ENCODE assay signal across 28 cellular contexts in genomic region chr1:17671314-17671705, GRCh38.
DNase-seq lines count a peak whose midpoint lies in the region; ATAC-seq, FAIRE-seq and TF ChIP-seq lines count a peak whose summit lies in the region.
"Had no signal": no experiment of that assay in that cellular context is flagged by ENCODE, and none has a peak within 500 bp of the region (broad histone marks: within the 10 kb centered on the region; RNA-seq: fewer than 3 reads in every experiment).

No MANE protein-coding gene starts in this region.

- H3K36me3 ChIP-seq in SK-N-SH (replicated peaks in 1 of 2; ENCODE audit: control insufficient read depth in 1 of 2, insufficient read depth in 2 of 2, low read length in 1 of 2) (peaks cover 0 to 3% of the 10 kb centered on the region in 2 experiments), K562 (ENCODE audit: control insufficient read depth, insufficient read depth, low read length) (no peaks in the 10 kb centered on the region), tibial artery (peaks cover 32 to 81% (median 40%) of the 10 kb centered on the region in 3 donors)

- H3K9me3 Mint-ChIP-seq in progenitor cell of endocrine pancreas (ENCODE audit: low read depth) = no peaks in the 10 kb centered on the region
- H3K9me3 Mint-ChIP-seq: activated naive CD4-positive, alpha-beta T cell treated with anti-CD3 and anti-CD28 coated beads for 36 hours; nephron progenitor cell; stimulated activated naive CD8-positive, alpha-beta T cell treated with anti-CD3 and anti-CD28 coated beads, Interleukin-15, Interleukin-2, amounts not matched to agents 100 ng/mL and 50 ng/mL, for 24 hours had no signal

- TF ChIP-seq CTCF in SK-N-SH (IDR thresholded peaks at IDR 0.05) (no peak), K562 (IDR thresholded peaks at IDR 0.05 in 2 of 3, conservative IDR thresholded peaks at IDR 0.05 in 1 of 3; ENCODE audit: insufficient read depth in 2 of 3, low read depth in 1 of 3, low read length in 3 of 3) (no peak), tibial artery (IDR thresholded peaks at IDR 0.05) (no peak), progenitor cell of endocrine pancreas (IDR thresholded peaks at IDR 0.05; ENCODE audit: unreplicated experiment) (no peak)

- in situ Hi-C loops in K562 (cut with MboI) = loop anchor here (10.0 kb wide), 1 partner anchor 553 kb away; no protein-coding TSS in a partner anchor

- CTCF ChIA-PET in SK-N-SH (lab: Yijun Ruan, JAX) = interaction anchor here (0.8 to 6.3 kb wide), 5 partner anchors 9 to 73 kb away, joined by 3 to 52 read pairs (median 4); no protein-coding TSS in a partner anchor
- CTCF ChIA-PET in K562 (lab: Yijun Ruan, JAX; ENCODE audit: low intra/inter-chr PET ratio) = no interaction called here

- H2AFZ ChIP-seq in SK-N-SH (ENCODE audit: low read depth) = no peak overlapping the region
- H2AFZ ChIP-seq in K562 (ENCODE audit: low read depth, low read length) = no peak overlapping the region

- no peaks in the 10 kb centered on the region for H3K27me3 Mint-ChIP-seq in progenitor cell of endocrine pancreas
- H3K27me3 Mint-ChIP-seq: activated CD4-positive, alpha-beta T cell treated with anti-CD3 and anti-CD28 coated beads, Interleukin-2, amount 10 ng/mL, durations not matched to agents 7 days and 5 days; activated CD8-positive, alpha-beta memory T cell treated with anti-CD3 and anti-CD28 coated beads, Interleukin-2, amount 10 ng/mL, durations not matched to agents 7 days and 5 days; stimulated activated naive CD8-positive, alpha-beta T cell treated with anti-CD3 and anti-CD28 coated beads, Interleukin-15, Interleukin-2, amounts not matched to agents 100 ng/mL and 50 ng/mL, for 24 hours had no signal

- no peak overlapping the region for H3K9ac ChIP-seq in SK-N-SH
- H3K9ac ChIP-seq in K562 (ENCODE audit: insufficient read depth in 1 of 2, low read depth in 2 of 2, low read length in 2 of 2) = no peak overlapping the region

- H4K20me1 ChIP-seq in SK-N-SH (ENCODE audit: insufficient read depth) = peaks cover 18% of the 10 kb centered on the region
- peaks cover 26% of the 10 kb centered on the region for H4K20me1 ChIP-seq in K562 (replicated peaks; ENCODE audit: control insufficient read depth, insufficient read depth, low read length)

- peak overlapping the region in 1 of 2 experiments; percentile 95; a peak in 2 of 4 replicates for H3K27ac ChIP-seq in SK-N-SH (ENCODE audit: low read depth in 2 of 2, low read length in 1 of 2)
- no peak overlapping the region for H3K27ac ChIP-seq in K562 (ENCODE audit: extremely low read depth, low read depth, low read length)
- peak overlapping the region; percentile 45 to 62 for H3K27ac ChIP-seq in tibial artery
- H3K27ac ChIP-seq: C4-2B, esophagus squamous epithelium, HL-60, VCaP had no signal

- H3K27ac Mint-ChIP-seq in progenitor cell of endocrine pancreas = no peak overlapping the region
- H3K27ac Mint-ChIP-seq: activated CD4-positive, alpha-beta T cell treated with anti-CD3 and anti-CD28 coated beads, Interleukin-2, amount 10 ng/mL, durations not matched to agents 7 days and 5 days; activated CD8-positive, alpha-beta memory T cell treated with anti-CD3 and anti-CD28 coated beads, Interleukin-2, amount 10 ng/mL, durations not matched to agents 7 days and 5 days; activated naive CD4-positive, alpha-beta T cell treated with anti-CD3 and anti-CD28 coated beads for 36 hours; activated T-cell treated with anti-CD3 and anti-CD28 coated beads, Interleukin-2, amount 50 U/mL, for 72 hours; nephron progenitor cell; stimulated activated naive CD8-positive, alpha-beta T cell treated with anti-CD3 and anti-CD28 coated beads, Interleukin-15, Interleukin-2, amounts not matched to agents 100 ng/mL and 50 ng/mL, for 24 hours had no signal

- no peak overlapping the region for H3K4me2 ChIP-seq in SK-N-SH
- no peak overlapping the region for H3K4me2 ChIP-seq in K562 (ENCODE audit: insufficient read depth, low read length)

- no peaks in the 10 kb centered on the region for H3K9me2 ChIP-seq in SK-N-SH

- 71% methylated on average over 3 of the region's 5 CpGs for WGBS in SK-N-SH (ENCODE audit: low lambda C conversion rate)
- WGBS in K562 (ENCODE audit: insufficient coverage, low coverage, missing lambda C conversion rate) = 0% methylated on average over 5 of the region's 5 CpGs

- POLR2A ChIA-PET in SK-N-SH (lab: Yijun Ruan, JAX) (interaction anchor here (1.9 kb wide), 1 partner anchor 11 kb away, joined by 7 read pairs; no protein-coding TSS in a partner anchor), K562 (lab: Yijun Ruan, JAX) (interaction anchor here (0.6 to 0.7 kb wide), 2 partner anchors 48 to 505 kb away, joined by 3 read pairs; no protein-coding TSS in a partner anchor)

- no peak overlapping the region for H3K4me3 Mint-ChIP-seq in progenitor cell of endocrine pancreas (ENCODE audit: low read depth)
- H3K4me3 Mint-ChIP-seq: activated CD4-positive, alpha-beta T cell treated with anti-CD3 and anti-CD28 coated beads, Interleukin-2, amount 10 ng/mL, durations not matched to agents 7 days and 5 days; activated CD8-positive, alpha-beta memory T cell treated with anti-CD3 and anti-CD28 coated beads, Interleukin-2, amount 10 ng/mL, durations not matched to agents 7 days and 5 days; activated naive CD4-positive, alpha-beta T cell treated with anti-CD3 and anti-CD28 coated beads for 36 hours; activated T-cell treated with anti-CD3 and anti-CD28 coated beads, Interleukin-2, amount 50 U/mL, for 72 hours; nephron progenitor cell; stimulated activated naive CD8-positive, alpha-beta T cell treated with anti-CD3 and anti-CD28 coated beads, Interleukin-15, Interleukin-2, amounts not matched to agents 100 ng/mL and 50 ng/mL, for 24 hours had no signal

- H3K4me1 ChIP-seq in SK-N-SH (ENCODE audit: control insufficient read depth in 1 of 2, insufficient read depth in 2 of 2, low read depth in 1 of 2, low read length in 1 of 2) = peaks cover 0 to 59% of the 10 kb centered on the region in 2 experiments; a peak in 2 of 4 replicates
- H3K4me1 ChIP-seq in K562 (replicated peaks in 1 of 2; ENCODE audit: control insufficient read depth in 2 of 2, insufficient read depth in 2 of 2, low read length in 2 of 2) = peaks cover 0 to 4% of the 10 kb centered on the region in 2 experiments; a peak in 1 of 5 replicates
- H3K4me1 ChIP-seq in tibial artery = peaks cover 0 to 98% (median 41%) of the 10 kb centered on the region in 4 donors

- H3K4me3 ChIP-seq in SK-N-SH (ENCODE audit: low read depth in 2 of 2, low read length in 1 of 2) (no peak overlapping the region), K562 (no peak overlapping the region), tibial artery (no peak overlapping the region)
- H3K4me3 ChIP-seq: esophagus squamous epithelium, tibial nerve had no signal

- H3K9me1 ChIP-seq in K562 (ENCODE audit: control insufficient read depth, insufficient read depth, low read length) = peaks cover 2% of the 10 kb centered on the region

- intact Hi-C loops in K562 (cut with micrococcal nuclease) (no loop called here), tibial artery (cut with DNase I; ENCODE audit: low total_unique reads) (loop anchor here (2.0 to 5.0 kb wide), 2 partner anchors 59 to 174 kb away; no protein-coding TSS in a partner anchor)

- no peaks in the 10 kb centered on the region for H3K79me2 ChIP-seq in SK-N-SH (ENCODE audit: insufficient read depth)
- H3K79me2 ChIP-seq in K562 (ENCODE audit: control insufficient read depth, insufficient read depth, low read length) = no peaks in the 10 kb centered on the region

- no peaks in the 10 kb centered on the region for H3K9me3 ChIP-seq in SK-N-SH
- no peaks in the 10 kb centered on the region for H3K9me3 ChIP-seq in K562 (replicated peaks; ENCODE audit: control insufficient read depth, insufficient read depth, low read depth, low read length)
- H3K9me3 ChIP-seq in tibial artery = no peaks in the 10 kb centered on the region
- H3K9me3 ChIP-seq: esophagus squamous epithelium, tibial nerve had no signal

- peaks cover 9% of the 10 kb centered on the region for H3F3A ChIP-seq in SK-N-SH (replicated peaks; ENCODE audit: insufficient read depth)

- BruUV-seq in K562 (replicated peaks; lab: Mats Ljungman, UMichigan) = no TSS peak

- no peaks in the 10 kb centered on the region for H3K4me1 Mint-ChIP-seq in progenitor cell of endocrine pancreas (ENCODE audit: low read depth)
- H3K4me1 Mint-ChIP-seq: activated CD4-positive, alpha-beta T cell treated with anti-CD3 and anti-CD28 coated beads, Interleukin-2, amount 10 ng/mL, durations not matched to agents 7 days and 5 days; activated CD8-positive, alpha-beta memory T cell treated with anti-CD3 and anti-CD28 coated beads, Interleukin-2, amount 10 ng/mL, durations not matched to agents 7 days and 5 days had no signal

- peak; percentile 85 for DNase-seq in SK-N-SH
- no peak for DNase-seq in K562 (ENCODE audit: extremely low read depth in 1 of 4, low spot score in 3 of 4)
- DNase-seq in left kidney (ENCODE audit: low read depth, low spot score) = peak; percentile 37
- no peak for DNase-seq in tibial artery
- DNase-seq in progenitor cell of endocrine pancreas (ENCODE audit: low spot score, unreplicated experiment) = no peak
- DNase-seq: ACHN; activated CD4-positive, alpha-beta T cell treated with anti-CD3 and anti-CD28 coated beads, Interleukin-2, amount 10 ng/mL, durations not matched to agents 7 days and 5 days; activated CD8-positive, alpha-beta memory T cell treated with anti-CD3 and anti-CD28 coated beads, Interleukin-2, amount 10 ng/mL, durations not matched to agents 7 days and 5 days; activated naive CD4-positive, alpha-beta T cell treated with anti-CD3 and anti-CD28 coated beads for 36 hours; activated T-cell treated with anti-CD3 and anti-CD28 coated beads, Interleukin-2, amount 50 U/mL, for 72 hours; esophagus squamous epithelium; hippocampal formation; IMR-90; NCI-H2171; OCI-M1; stimulated activated CD4-positive, alpha-beta T cell treated with anti-CD3 and anti-CD28 coated beads, Interleukin-15, amount 100 ng/mL, for 24 hours had no signal

- ATAC-seq in SK-N-SH treated with all-trans-retinoic acid at 6 μM for 48 hours (no peak; the same call in 2 of the 3 replicates), K562 (no peak), HG03159 (IDR thresholded peaks at IDR 0.05; ENCODE audit: unreplicated experiment) (no peak), GM18858 (IDR thresholded peaks at IDR 0.05; ENCODE audit: unreplicated experiment) (no peak)
- ATAC-seq: activated CD8-positive, alpha-beta memory T cell treated with anti-CD3 and anti-CD28 coated beads, Interleukin-2, amount 10 ng/mL, durations not matched to agents 7 days and 5 days; activated T-cell treated with anti-CD3 and anti-CD28 coated beads, Interleukin-2, amount 50 U/mL, for 72 hours had no signal

- H3K27me3 ChIP-seq in SK-N-SH (ENCODE audit: insufficient read depth) (no peaks in the 10 kb centered on the region), K562 (ENCODE audit: control insufficient read depth in 2 of 2, insufficient read depth in 2 of 2, low read length in 2 of 2) (peaks cover 17 to 63% of the 10 kb centered on the region in 2 experiments), tibial artery (no peaks in the 10 kb centered on the region)
- H3K27me3 ChIP-seq: esophagus squamous epithelium, tibial nerve had no signal

- peak in 1 of 2 experiments; percentile 48; a peak in 2 of 4 replicates for TF ChIP-seq EP300 in SK-N-SH (IDR thresholded peaks at IDR 0.05; ENCODE audit: borderline replicate concordance in 1 of 2, low read depth in 1 of 2, low read length in 1 of 2)
- no peak for TF ChIP-seq EP300 in K562 (IDR thresholded peaks at IDR 0.05; ENCODE audit: low read length)

- peaks cover 5% of the 10 kb centered on the region for H3K36me3 Mint-ChIP-seq in progenitor cell of endocrine pancreas (ENCODE audit: insufficient read depth)
- H3K36me3 Mint-ChIP-seq: activated CD8-positive, alpha-beta memory T cell treated with anti-CD3 and anti-CD28 coated beads, Interleukin-2, amount 10 ng/mL, durations not matched to agents 7 days and 5 days had no signal

- FAIRE-seq in K562 (lab: Jason Lieb, UNC) = no peak
- FAIRE-seq: colon, frontal cortex, H54 had no signal

- no peak for TF ChIP-seq POLR2A in K562 (conservative IDR thresholded peaks at IDR 0.05)

- TF ChIP-seq RAD21 in SK-N-SH (IDR thresholded peaks at IDR 0.05; ENCODE audit: low read length) = no peak
- TF ChIP-seq RAD21 in K562 (CRISPR knock-in tag; conservative IDR thresholded peaks at IDR 0.05 in 1 of 2, IDR thresholded peaks at IDR 0.05 in 1 of 2) = no peak

Comparison
In these comparisons a context has a peak if more than half of its experiments do, and no peak if none do; other contexts are left out.
1. DNase-seq: peak in SK-N-SH (single experiment) and left kidney (single experiment); none in K562 (0 of 4), tibial artery (0 of 2) and progenitor cell of endocrine pancreas (single experiment).
2. Of the 27 proteins assayed by ChIP-seq in both K562 and SK-N-SH: peak only in K562: none; only in SK-N-SH: CHD2 and FOXJ3; in both: none; in neither: 24; mixed calls (peak in some experiments, not most) for 1.